ENCODE assay signal across 8 cellular contexts in genomic region chr6:132814716-132815570, GRCh38. TPM values are rescaled to one million over a fixed set of nuclear protein-coding genes. Genes with fewer than 3 reads are reported as not detected.
DNase-seq lines count a peak whose midpoint lies in the region; ATAC-seq and TF ChIP-seq lines count a peak whose summit lies in the region.

No MANE protein-coding gene starts in this region.

- H3K4me3 ChIP-seq in CD4-positive, alpha-beta memory T cell (ENCODE audit: low read length in 2 of 2) = peak overlapping the region; percentile 76 to 87
- H3K4me3 ChIP-seq in LNCaP clone FGC (ENCODE audit: low read depth, low read length) = peak overlapping the region; percentile 87
- H3K4me3 ChIP-seq in kidney epithelial cell (ENCODE audit: low read depth, low read length) = peak overlapping the region; percentile 91
- peak overlapping the region; percentile 84 to 100 (median 97) for H3K4me3 ChIP-seq in subcutaneous abdominal adipose tissue (ENCODE audit: low read depth in 1 of 5, low read length in 5 of 5)

- H3K27me3 ChIP-seq in CD4-positive, alpha-beta memory T cell (ENCODE audit: insufficient read depth, low read length) = no peaks in the 10 kb centered on the region
- H3K27me3 ChIP-seq in kidney epithelial cell (ENCODE audit: control insufficient read depth, insufficient read depth, low read length) = no peaks in the 10 kb centered on the region
- H3K27me3 ChIP-seq in subcutaneous abdominal adipose tissue (ENCODE audit: control insufficient read depth in 5 of 5, insufficient read depth in 4 of 5, low read length in 5 of 5) = no peaks in the 10 kb centered on the region

- H3K4me3 Mint-ChIP-seq in CD4-positive, alpha-beta memory T cell = peak overlapping the region; percentile 94 to 100 (median 98)

- POLR2A ChIA-PET in CD4-positive, alpha-beta memory T cell (lab: Charles Lee; ENCODE audit: partially characterized antibody) = interaction anchor here (0.8 to 9.0 kb wide), 19 partner anchors 9 to 1137 kb away, joined by 3 to 180 read pairs (median 5); partner anchors contain the start of genes SLC18B1, STX7, TAAR1 and TBPL1

- DNase-seq in CD4-positive, alpha-beta memory T cell = peak in 2 of 5 donors; percentile 31 to 55
- DNase-seq in LNCaP clone FGC (ENCODE audit: low read depth) (no peak), kidney epithelial cell (ENCODE audit: low read depth) (no peak), medulla oblongata (ENCODE audit: extremely low spot score) (no peak), anterior cingulate cortex (lab: John Stamatoyannopoulos, UW) (no peak)

- H3K27me3 Mint-ChIP-seq in CD4-positive, alpha-beta memory T cell = no peaks in the 10 kb centered on the region

- H3K4me1 Mint-ChIP-seq in CD4-positive, alpha-beta memory T cell = peaks cover 39 to 74% (median 58%) of the 10 kb centered on the region in 4 donors

- CTCF ChIA-PET in CD4-positive, alpha-beta memory T cell (lab: Charles Lee; ENCODE audit: partially characterized antibody) = interaction anchor here (1.1 to 2.4 kb wide), 5 partner anchors 8 to 145 kb away, joined by 3 to 23 read pairs (median 5); partner anchors contain the start of gene SLC18B1

- intact Hi-C loops in CD4-positive, alpha-beta memory T cell (cut with micrococcal nuclease) = loop anchor here (1.0 to 5.0 kb wide), 6 partner anchors 52 to 1360 kb away; partner anchors contain the start of genes STX7 and TBPL1

- peak; percentile 3 for ATAC-seq in GM21576 (IDR thresholded peaks at IDR 0.05; ENCODE audit: unreplicated experiment)

- no peaks in the 10 kb centered on the region for H3K9me3 ChIP-seq in CD4-positive, alpha-beta memory T cell (ENCODE audit: control insufficient read depth in 1 of 2, low read length in 2 of 2)
- H3K9me3 ChIP-seq in subcutaneous abdominal adipose tissue (ENCODE audit: control insufficient read depth in 5 of 5, low read length in 5 of 5) = no peaks in the 10 kb centered on the region

- peaks cover 43 to 72% of the 10 kb centered on the region in 2 donors for H3K36me3 Mint-ChIP-seq in CD4-positive, alpha-beta memory T cell

- H3K36me3 ChIP-seq in CD4-positive, alpha-beta memory T cell (ENCODE audit: insufficient read depth, low read length) = peaks cover 35% of the 10 kb centered on the region
- peaks cover 3% of the 10 kb centered on the region for H3K36me3 ChIP-seq in kidney epithelial cell (ENCODE audit: control insufficient read depth, insufficient read depth, low read length)
- peaks cover 25 to 41% (median 39%) of the 10 kb centered on the region in 5 donors for H3K36me3 ChIP-seq in subcutaneous abdominal adipose tissue (ENCODE audit: control insufficient read depth in 5 of 5, insufficient read depth in 5 of 5, low read length in 5 of 5)

- TF ChIP-seq CTCF in LNCaP clone FGC (IDR thresholded peaks at IDR 0.05; ENCODE audit: control insufficient read depth, extremely low read depth, insufficient read depth) = no peak
- no peak for TF ChIP-seq CTCF in kidney epithelial cell (IDR thresholded peaks at IDR 0.05; ENCODE audit: insufficient read depth, low read length, poor library complexity, severe bottlenecking)

- H3K27ac ChIP-seq in CD4-positive, alpha-beta memory T cell (ENCODE audit: low read depth, low read length) = peak overlapping the region; percentile 76
- H3K27ac ChIP-seq in angular gyrus (ENCODE audit: low read depth, low read length) = peak overlapping the region; percentile 78
- H3K27ac ChIP-seq in subcutaneous abdominal adipose tissue (ENCODE audit: low read depth, low read length) = peak overlapping the region; percentile 94

- peak overlapping the region; percentile 96 to 99 (median 98) for H3K27ac Mint-ChIP-seq in CD4-positive, alpha-beta memory T cell

- H3K9ac ChIP-seq in subcutaneous abdominal adipose tissue (ENCODE audit: low read length in 5 of 5) = peak overlapping the region; percentile 57 to 97 (median 85)

- H3K9me3 Mint-ChIP-seq in CD4-positive, alpha-beta memory T cell = peaks cover 0 to 6% (median 0%) of the 10 kb centered on the region in 8 donors

- peaks cover 44% of the 10 kb centered on the region for H3K4me1 ChIP-seq in CD4-positive, alpha-beta memory T cell (ENCODE audit: insufficient read depth, low read length)
- peaks cover 6 to 63% (median 58%) of the 10 kb centered on the region in 5 donors for H3K4me1 ChIP-seq in subcutaneous abdominal adipose tissue (ENCODE audit: control insufficient read depth in 5 of 5, insufficient read depth in 5 of 5, low read length in 5 of 5)

RNA-seq across cellular contexts. Expression of gene RPS12, which starts 0.6 kb away (rescaled TPM):
- total RNA-seq in CD4-positive, alpha-beta memory T cell = 1,000 to 10,000 TPM; 2,480 to 2,511 TPM
- 1,000 to 10,000 TPM; 1,677 to 2,818 TPM for polyA plus RNA-seq in CD4-positive, alpha-beta memory T cell
- 3,542 and 3,676 TPM in 2 replicates for total RNA-seq in kidney epithelial cell

RNA-seq across cellular contexts. Expression of gene SLC18B1, which starts 16.5 kb away (rescaled TPM):
- total RNA-seq in CD4-positive, alpha-beta memory T cell = 10 to 100 TPM; 13.8 to 14.7 TPM
- 10 to 100 TPM; 11.6 to 19.5 TPM for polyA plus RNA-seq in CD4-positive, alpha-beta memory T cell
- 10.7 and 11.9 TPM in 2 replicates for total RNA-seq in kidney epithelial cell

RNA-seq across cellular contexts. Expression of gene VNN2, which starts 57.2 kb away (rescaled TPM):
- total RNA-seq in CD4-positive, alpha-beta memory T cell = 10 to 100 TPM; 12.2 to 13.3 TPM
- 10 to 100 TPM; 14.8 to 18.9 TPM for polyA plus RNA-seq in CD4-positive, alpha-beta memory T cell
- total RNA-seq in kidney epithelial cell = 0.33 TPM in 1 of 2 replicates, not detected in the other
